Comparison of ENCODE assay signal across 9 cellular contexts in the genomic region with DNA sequence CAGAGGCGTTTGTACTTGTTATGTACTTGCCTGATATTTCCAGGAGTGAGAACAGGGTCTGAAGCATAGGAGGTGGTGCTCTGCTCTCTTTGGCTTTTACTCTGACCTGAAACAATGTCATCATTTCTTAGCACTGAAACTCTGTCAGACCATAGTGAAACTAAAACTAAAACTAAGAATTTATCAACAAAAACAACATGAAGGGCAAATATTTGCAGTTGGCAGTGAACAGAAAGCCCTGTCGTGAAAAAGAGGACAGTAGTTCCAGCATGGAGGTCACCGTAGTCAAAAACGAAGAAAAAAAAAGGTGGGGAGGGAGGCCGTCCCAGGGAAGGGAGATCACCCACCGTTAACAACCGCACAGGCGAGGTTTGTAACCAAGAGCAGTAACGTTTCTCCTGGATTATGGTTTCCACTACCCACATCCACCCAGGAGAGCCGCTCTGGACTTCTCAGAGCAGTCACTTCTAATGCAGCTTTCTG.
A peak's percentile ranks its signal among the peaks of the same experiment; 100 is the strongest.
DNase-seq lines count a peak whose midpoint lies in the region; FAIRE-seq and TF ChIP-seq lines count a peak whose summit lies in the region.
"Had no signal": no experiment of that assay in that cellular context is flagged by ENCODE, and none has a peak within 500 bp of the region (broad histone marks: within the 10 kb centered on the region; RNA-seq: fewer than 3 reads in every experiment).

No MANE protein-coding gene starts in this region.

- H3K9me3 ChIP-seq in GM23248 (ENCODE audit: low read depth) (no peaks in the 10 kb centered on the region), OCI-LY7 (ENCODE audit: low read length) (no peaks in the 10 kb centered on the region), small intestine (ENCODE audit: control insufficient read depth, low read depth) (no peaks in the 10 kb centered on the region)

- H3F3A ChIP-seq in GM23248 (ENCODE audit: insufficient read depth): peaks cover 3% of the 10 kb centered on the region; the same call in 1 of the 2 replicates

- peak overlapping the region; percentile 32; the same call in 1 of the 2 replicates for H3K4me3 ChIP-seq in GM08714 (ENCODE audit: low read length)
- peak overlapping the region; percentile 80 for H3K4me3 ChIP-seq in GM23248
- no peak overlapping the region for H3K4me3 ChIP-seq in OCI-LY7 (ENCODE audit: low read depth, low read length, poor library complexity, severe bottlenecking)
- peak overlapping the region in 1 of 2 donors; percentile 50 for H3K4me3 ChIP-seq in small intestine (ENCODE audit: low read depth in 1 of 2, low read length in 2 of 2)
- H3K4me3 ChIP-seq: K562 had no signal

- in situ Hi-C loops in GM23248 (cut with MboI): no loop called here

- intact Hi-C loops in OCI-LY7 (cut with micrococcal nuclease; ENCODE audit: unreplicated experiment): no loop called here

- peak overlapping the region; percentile 96 for H3K4me2 ChIP-seq in GM23248 (ENCODE audit: unreplicated experiment)
- no peak overlapping the region for H3K4me2 ChIP-seq in OCI-LY7 (ENCODE audit: low read length)

- FAIRE-seq in small intestine (lab: Jason Lieb, UNC): no peak
- FAIRE-seq: K562 had no signal

- H3K9me2 ChIP-seq in GM23248 (ENCODE audit: insufficient read depth): no peaks in the 10 kb centered on the region
- no peaks in the 10 kb centered on the region for H3K9me2 ChIP-seq in OCI-LY7 (ENCODE audit: insufficient read depth, low read length)

- no TSS peak for BruUV-seq in OCI-LY7 (replicated peaks; lab: Mats Ljungman, UMichigan)

- POLR2A ChIA-PET in OCI-LY7 (lab: Charles Lee): interaction anchor here (1.2 kb wide), 1 partner anchor 8 kb away, joined by 4 read pairs; no protein-coding TSS in a partner anchor

- 2 to 3% methylated on average over 10 of the region's 10 CpGs for WGBS in GM23248 (ENCODE audit: low coverage in 1 of 2, low lambda C conversion rate in 2 of 2, missing lambda C conversion rate in 2 of 2), 2 experiments
- WGBS in small intestine, 3 donors: 8 to 24% (median 15%) methylated on average over 10 of the region's 10 CpGs

- no peaks in the 10 kb centered on the region for H4K20me1 ChIP-seq in GM23248 (ENCODE audit: insufficient read depth)
- no peaks in the 10 kb centered on the region for H4K20me1 ChIP-seq in OCI-LY7 (ENCODE audit: insufficient read depth, low read length)

- H2AFZ ChIP-seq in GM23248 (peak overlapping the region; percentile 99), OCI-LY7 (ENCODE audit: low read length) (peak overlapping the region; percentile 1; the same call in 1 of the 2 replicates)

- H3K9ac ChIP-seq in GM23248: peak overlapping the region; percentile 80

- DNase-seq in GM23248 (peak; percentile 59), OCI-LY7 (ENCODE audit: low spot score) (no peak), globus pallidus (ENCODE audit: low spot score) (peak; percentile 4), small intestine (peak; percentile 41), DMS 273 treated with DMSO at 0.1 percent for 48 hours (lab: John Stamatoyannopoulos, UW) (no peak), D341Med (ENCODE audit: low spot score) (no peak)
- DNase-seq in stimulated activated CD4-positive, alpha-beta T cell treated with anti-CD3 and anti-CD28 coated beads, Interleukin-15, amount 100 ng/mL, for 24 hours: no peak

- H3K36me3 ChIP-seq in GM23248 (ENCODE audit: low read depth) (no peaks in the 10 kb centered on the region), OCI-LY7 (ENCODE audit: insufficient read depth, low read length) (no peaks in the 10 kb centered on the region), small intestine (ENCODE audit: control insufficient read depth in 2 of 2, insufficient read depth in 2 of 2, low read length in 2 of 2) (no peaks in the 10 kb centered on the region)

- H3K79me2 ChIP-seq in GM23248 (ENCODE audit: insufficient read depth) (no peaks in the 10 kb centered on the region), OCI-LY7 (ENCODE audit: insufficient read depth, low read depth, low read length) (no peaks in the 10 kb centered on the region)

- TF ChIP-seq CTCF in OCI-LY7 (conservative IDR thresholded peaks at IDR 0.05; ENCODE audit: low read length): no peak

- H3K4me1 ChIP-seq in GM23248 (ENCODE audit: insufficient read depth) (peaks cover 21% of the 10 kb centered on the region), OCI-LY7 (ENCODE audit: insufficient read depth, low read length, poor library complexity, severe bottlenecking) (no peaks in the 10 kb centered on the region), small intestine (ENCODE audit: control insufficient read depth in 2 of 2, insufficient read depth in 1 of 2, low read depth in 1 of 2, low read length in 1 of 2) (no peaks in the 10 kb centered on the region)

- CTCF ChIA-PET in OCI-LY7 (lab: Charles Lee; ENCODE audit: unreplicated experiment): no interaction called here

- H3K27ac ChIP-seq in GM23248: peak overlapping the region; percentile 62
- H3K27ac ChIP-seq in OCI-LY7 (ENCODE audit: low read depth, low read length, poor library complexity, severe bottlenecking): no peak overlapping the region
- peak overlapping the region; percentile 24 to 71 for H3K27ac ChIP-seq in small intestine (ENCODE audit: low read depth in 1 of 2, low read length in 1 of 2)

- H3K27me3 ChIP-seq in GM23248 (replicated peaks; ENCODE audit: insufficient read depth): no peaks in the 10 kb centered on the region
- H3K27me3 ChIP-seq in small intestine (ENCODE audit: control insufficient read depth in 2 of 2, insufficient read depth in 2 of 2, low read length in 2 of 2): no peaks in the 10 kb centered on the region

Comparison
In these comparisons a context has a peak if more than half of its experiments do, and no peak if none do; other contexts are left out.
1. DNase-seq: peak in GM23248 (single experiment), globus pallidus (single experiment) and small intestine (single experiment); none in OCI-LY7 (single experiment), DMS 273 treated with DMSO at 0.1 percent for 48 hours (single experiment), D341Med (single experiment) and stimulated activated CD4-positive, alpha-beta T cell treated with anti-CD3 and anti-CD28 coated beads, Interleukin-15, amount 100 ng/mL, for 24 hours (single experiment).